In genomic region chr12:121296618-121297476, GRCh38 we compare ENCODE assay signal across 8 cellular contexts. TPM values are rescaled to one million over a fixed set of nuclear protein-coding genes. Genes with fewer than 3 reads are reported as not detected.
DNase-seq lines count a peak whose midpoint lies in the region; ATAC-seq and TF ChIP-seq lines count a peak whose summit lies in the region.

Gene CAMKK2, minus strand, starts transcription at chr12:121296709. Its CDS starts 22,183 bp downstream, at chr12:121274526.

- no peaks in the 10 kb centered on the region for H3K9me2 ChIP-seq in OCI-LY1 (ENCODE audit: low read depth, low read length)

- H3K79me2 ChIP-seq in OCI-LY1 (ENCODE audit: insufficient read depth, low read length), result peaks cover 16% of the 10 kb centered on the region

- H3K27ac ChIP-seq in OCI-LY1 (ENCODE audit: low read depth, low read length, poor library complexity, severe bottlenecking), result no peak within 1 kb of the TSS

- H3K4me3 ChIP-seq in OCI-LY1 (ENCODE audit: low read depth, low read length, poor library complexity, severe bottlenecking) (peak within 1 kb of the TSS; percentile 77), epithelial cell of esophagus (ENCODE audit: low read length) (peak within 1 kb of the TSS; percentile 84), mononuclear cell (ENCODE audit: low read length) (peak within 1 kb of the TSS; percentile 85)

- no peaks in the 10 kb centered on the region for H3K9me3 ChIP-seq in OCI-LY1 (ENCODE audit: low read length)
- H3K9me3 ChIP-seq in mononuclear cell (ENCODE audit: low read depth, low read length), result no peaks in the 10 kb centered on the region

- peak within 1 kb of the TSS; percentile 68 for H3K9ac ChIP-seq in OCI-LY1 (ENCODE audit: low read length)

- H3K4me2 ChIP-seq in OCI-LY1 (ENCODE audit: low read length), result peak within 1 kb of the TSS; percentile 92

- H2AFZ ChIP-seq in OCI-LY1 (ENCODE audit: low read length), result no peak within 1 kb of the TSS

- in situ Hi-C loops in Caki2 (cut with HindIII; ENCODE audit: low pct_unique_long_range_greater_than_20kb, low sequenced_read_pairs), result no loop called here

- H3F3A ChIP-seq in OCI-LY1 (ENCODE audit: insufficient read depth, low read length), result no peaks in the 10 kb centered on the region

- H3K36me3 ChIP-seq in OCI-LY1 (ENCODE audit: insufficient read depth, low read length), result no peaks in the 10 kb centered on the region

- peaks cover 27% of the 10 kb centered on the region for H3K4me1 ChIP-seq in OCI-LY1 (ENCODE audit: insufficient read depth, low read length, severe bottlenecking)
- peaks cover 54% of the 10 kb centered on the region for H3K4me1 ChIP-seq in mononuclear cell (ENCODE audit: insufficient read depth, low read length)

- H3K27me3 ChIP-seq in OCI-LY1 (ENCODE audit: insufficient read depth, low read length), result no peaks in the 10 kb centered on the region
- no peaks in the 10 kb centered on the region for H3K27me3 ChIP-seq in mononuclear cell (ENCODE audit: insufficient read depth, low read length)

- TF ChIP-seq CTCF in OCI-LY1 (IDR thresholded peaks at IDR 0.05; ENCODE audit: low read length), result peak; percentile 40; the same call in 1 of the 2 replicates
- no peak for TF ChIP-seq CTCF in epithelial cell of esophagus (IDR thresholded peaks at IDR 0.05; ENCODE audit: insufficient read depth, low read depth, low read length, missing control alignments)

- H4K20me1 ChIP-seq in OCI-LY1 (ENCODE audit: insufficient read depth, low read length), result no peaks in the 10 kb centered on the region

- peak; percentile 49 for ATAC-seq in GM21360 (IDR thresholded peaks at IDR 0.05; ENCODE audit: unreplicated experiment)

- DNase-seq in Caki2 (ENCODE audit: low read depth), result peak; percentile 88
- DNase-seq in HUDEP-2 (lab: John Stamatoyannopoulos, UW; ENCODE audit: unreplicated experiment in 76 of 76), result peak in 72 of 76 experiments; percentile 21 to 85 (median 70)
- peak; percentile 79 for DNase-seq in activated T-cell treated with anti-CD3 and anti-CD28 coated beads for 1 hour (ENCODE audit: low read depth)
- peak; percentile 90 for DNase-seq in epithelial cell of esophagus (ENCODE audit: low read depth)
- peak; percentile 77 to 86 for DNase-seq in stimulated activated CD8-positive, alpha-beta memory T cell treated with anti-CD3 and anti-CD28 coated beads, Interleukin-2, amount 100 ng/mL, for 48 hours (ENCODE audit: low read depth in 2 of 2)

RNA-seq across cellular contexts. Expression of gene CAMKK2, which starts in this region (rescaled TPM):
- total RNA-seq in Caki2 (2014; rRNA removed; shearing (Covaris generic); ENCODE audit: low replicate concordance), result 28.5 and 39.4 TPM in 2 replicates
- total RNA-seq in mononuclear cell, result 8.8 TPM
